Comparison of ENCODE assay signal across 17 cellular contexts in genomic region chr5:534743-535671, GRCh38. TPM values are rescaled to one million over a fixed set of nuclear protein-coding genes. Genes with fewer than 3 reads are reported as not detected.
A peak's percentile ranks its signal among the peaks of the same experiment; 100 is the strongest.
DNase-seq lines count a peak whose midpoint lies in the region; ATAC-seq and TF ChIP-seq lines count a peak whose summit lies in the region.
"Had no signal": no experiment of that assay in that cellular context is flagged by ENCODE, and none has a peak within 500 bp of the region (broad histone marks: within the 10 kb centered on the region; RNA-seq: fewer than 3 reads in every experiment).

No MANE protein-coding gene starts in this region.

- peak; percentile 2 for DNase-seq in activated CD4-positive, alpha-beta T cell treated with anti-CD3 and anti-CD28 coated beads for 36 hours
- no peak for DNase-seq in activated CD4-positive, alpha-beta T cell treated with anti-CD3 and anti-CD28 coated beads, Interleukin-2, amount 50 U/mL, for 1 hour
- DNase-seq in left ventricle myocardium superior (peak; percentile 16), posterior vena cava (ENCODE audit: low spot score) (peak; percentile 73), NCI-H748 (lab: John Stamatoyannopoulos, UW; ENCODE audit: unreplicated experiment) (no peak), NCI-H146 (lab: John Stamatoyannopoulos, UW) (no peak), medulla oblongata (ENCODE audit: extremely low spot score) (no peak)
- DNase-seq: 8988T, GM23248, KG1, NCI-H1436, NCI-H510A, NCI-H82 had no signal

- H3K36me3 ChIP-seq in HEK293 (ENCODE audit: control insufficient read depth in 2 of 2, insufficient read depth in 1 of 2, low read length in 2 of 2) = no peaks in the 10 kb centered on the region
- H3K36me3 ChIP-seq: BLaER1 had no signal

- no peak overlapping the region for H3K4me3 ChIP-seq in HEK293 (ENCODE audit: low read depth, low read length)
- H3K4me3 ChIP-seq: BLaER1, GM23248, PC-9 had no signal

- H3K36me3 Mint-ChIP-seq in activated CD4-positive, alpha-beta T cell treated with anti-CD3 and anti-CD28 coated beads for 36 hours (ENCODE audit: low read depth) = no peaks in the 10 kb centered on the region
- H3K36me3 Mint-ChIP-seq: CD8-positive, alpha-beta memory T cell had no signal

- no peaks in the 10 kb centered on the region for H3K9me3 ChIP-seq in HEK293 (ENCODE audit: control insufficient read depth, insufficient read depth, low read depth, low read length)
- H3K9me3 ChIP-seq: BLaER1 had no signal

- H3K27me3 Mint-ChIP-seq in activated CD4-positive, alpha-beta T cell treated with anti-CD3 and anti-CD28 coated beads for 36 hours = peaks cover 15% of the 10 kb centered on the region

- POLR2A ChIA-PET in activated CD4-positive, alpha-beta T cell treated with anti-CD3 and anti-CD28 coated beads for 36 hours (lab: Charles Lee) = no interaction called here
- POLR2A ChIA-PET in HEK293 (lab: Yijun Ruan, JAX) = no interaction called here

- intact Hi-C loops in activated CD4-positive, alpha-beta T cell treated with anti-CD3 and anti-CD28 coated beads for 36 hours (cut with DNase I, micrococcal nuclease) = no loop called here
- intact Hi-C loops in left ventricle myocardium superior (cut with micrococcal nuclease) (no loop called here), posterior vena cava (cut with DNase I) (no loop called here)

- H3K27ac ChIP-seq in HEK293 (ENCODE audit: extremely low read depth, low read depth, low read length) = no peak overlapping the region
- H3K27ac ChIP-seq: BLaER1, GM23248, PC-9 had no signal

- no peak overlapping the region for H3K4me3 Mint-ChIP-seq in activated CD4-positive, alpha-beta T cell treated with anti-CD3 and anti-CD28 coated beads for 36 hours
- H3K4me3 Mint-ChIP-seq: CD8-positive, alpha-beta memory T cell had no signal

- H3K4me1 ChIP-seq in HEK293 (ENCODE audit: control insufficient read depth, insufficient read depth, low read length) = no peaks in the 10 kb centered on the region

- H3K27ac Mint-ChIP-seq in activated CD4-positive, alpha-beta T cell treated with anti-CD3 and anti-CD28 coated beads for 36 hours = no peak overlapping the region
- H3K27ac Mint-ChIP-seq: CD8-positive, alpha-beta memory T cell had no signal

- CTCF ChIA-PET in activated CD4-positive, alpha-beta T cell treated with anti-CD3 and anti-CD28 coated beads for 36 hours (lab: Charles Lee) = no interaction called here
- CTCF ChIA-PET in HEK293 (lab: Yijun Ruan, JAX) = no interaction called here

- no peak for ATAC-seq in activated CD4-positive, alpha-beta T cell treated with anti-CD3 and anti-CD28 coated beads for 36 hours
- ATAC-seq in left ventricle myocardium superior = no peak

- no peaks in the 10 kb centered on the region for H3K9me3 Mint-ChIP-seq in activated CD4-positive, alpha-beta T cell treated with anti-CD3 and anti-CD28 coated beads for 36 hours (ENCODE audit: low read depth)
- H3K9me3 Mint-ChIP-seq: CD8-positive, alpha-beta memory T cell had no signal

- TF ChIP-seq CTCF in HEK293 (tag by site-specific recombination; IDR thresholded peaks at IDR 0.05) = no peak

- peaks cover 2% of the 10 kb centered on the region for H3K4me1 Mint-ChIP-seq in activated CD4-positive, alpha-beta T cell treated with anti-CD3 and anti-CD28 coated beads for 36 hours

TF ChIP-seq in HEK293, 187 proteins besides CTCF, POLR2A, EP300 and RAD21:
- no peak for TF ChIP-seq ZNF280D (tag by site-specific recombination; IDR thresholded peaks at IDR 0.05)
- 0 out of 2 replicates have a peak, but pooled peaks have one; percentile 34 for TF ChIP-seq ZNF341 (tag by site-specific recombination; IDR thresholded peaks at IDR 0.05; ENCODE audit: low read depth)
- no peak for TF ChIP-seq ZNF580 (tag by site-specific recombination; IDR thresholded peaks at IDR 0.05)
- peak; percentile 49; the same call in 1 of the 2 replicates for TF ChIP-seq GLIS2 (tag by site-specific recombination; IDR thresholded peaks at IDR 0.05)
- no peak for TF ChIP-seq ZNF449 (tag by site-specific recombination; IDR thresholded peaks at IDR 0.05)

RNA-seq across cellular contexts. Expression of gene SLC9A3, which starts 10.8 kb away (rescaled TPM):
- 1 to 10 TPM; 2.1 to 2.4 TPM for total RNA-seq in activated CD4-positive, alpha-beta T cell treated with anti-CD3 and anti-CD28 coated beads for 36 hours
- total RNA-seq in left ventricle myocardium superior (1.3 TPM), posterior vena cava (under 1 TPM; 0.69 to 0.71 TPM)

Comparison
In these comparisons a context has a peak if more than half of its experiments do, and no peak if none do; other contexts are left out.
1. DNase-seq: peak in activated CD4-positive, alpha-beta T cell treated with anti-CD3 and anti-CD28 coated beads for 36 hours (single experiment), left ventricle myocardium superior (single experiment) and posterior vena cava (single experiment); none in activated CD4-positive, alpha-beta T cell treated with anti-CD3 and anti-CD28 coated beads, Interleukin-2, amount 50 U/mL, for 1 hour (single experiment), NCI-H748 (single experiment), NCI-H146 (single experiment) and medulla oblongata (single experiment).